ENCODE assay signal across 17 cellular contexts in the genomic region with DNA sequence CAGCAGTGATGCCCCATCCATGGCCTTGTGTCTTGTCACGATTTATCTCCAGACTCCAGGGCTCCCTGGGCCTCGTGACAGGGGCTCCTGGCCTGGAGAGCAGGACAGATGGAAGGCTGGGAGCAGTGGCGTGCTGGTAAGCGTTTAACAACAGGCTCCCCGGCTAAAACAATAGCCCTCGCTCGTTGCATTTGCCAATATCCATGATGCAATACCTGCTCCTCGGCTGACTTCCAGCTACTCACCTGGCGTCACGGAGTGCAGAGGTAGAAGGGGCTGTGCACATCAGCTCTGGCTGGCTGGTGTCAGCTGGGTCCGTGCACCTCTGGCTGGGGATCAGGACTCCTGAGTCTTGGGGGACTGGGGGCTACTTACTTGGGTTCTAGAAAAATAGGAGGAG. TPM values are rescaled to one million over a fixed set of nuclear protein-coding genes. Genes with fewer than 3 reads are reported as not detected.
DNase-seq lines count a peak whose midpoint lies in the region; ATAC-seq and TF ChIP-seq lines count a peak whose summit lies in the region.
"Had no signal": no experiment of that assay in that cellular context is flagged by ENCODE, and none has a peak within 500 bp of the region (broad histone marks: within the 10 kb centered on the region; RNA-seq: fewer than 3 reads in every experiment).

No MANE protein-coding gene starts in this region.

- CTCF ChIA-PET in Panc1 (lab: Charles Lee) = no interaction called here

- H3K27me3 ChIP-seq in Panc1 (ENCODE audit: control insufficient read depth, insufficient read depth, low read length) = no peaks in the 10 kb centered on the region; the same call in 1 of the 2 replicates
- peaks cover 15% of the 10 kb centered on the region for H3K27me3 ChIP-seq in iPS-15b (ENCODE audit: control insufficient read depth, insufficient read depth, low read length)
- H3K27me3 ChIP-seq in transverse colon = peaks cover 69% of the 10 kb centered on the region

- POLR2A ChIA-PET in Panc1 (lab: Charles Lee) = no interaction called here

- H3K4me1 ChIP-seq in Panc1 (ENCODE audit: control insufficient read depth, insufficient read depth, low read length) (no peaks in the 10 kb centered on the region), iPS-15b (ENCODE audit: control insufficient read depth, insufficient read depth, low read length) (peaks cover 3% of the 10 kb centered on the region), transverse colon (peaks cover 0 to 33% (median 24%) of the 10 kb centered on the region in 4 donors)
- H3K4me1 ChIP-seq: psoas muscle had no signal

- peak overlapping the region; percentile 24 for H3K9ac ChIP-seq in iPS-15b (ENCODE audit: low read depth, low read length)

- WGBS in transverse colon (ENCODE audit: low coverage in 1 of 2), 2 donors = 30% methylated on average over 11 of the region's 11 CpGs; no CpG with 5 or more reads in 1 of the 2 donors

- no TSS peak for BruUV-seq in Panc1 (replicated peaks; lab: Mats Ljungman, UMichigan)

- TF ChIP-seq EP300 in transverse colon (IDR thresholded peaks at IDR 0.05; ENCODE audit: low read depth) = no peak

- in situ Hi-C loops in Panc1 (cut with HindIII; ENCODE audit: low pct_unique_long_range_greater_than_20kb, low sequenced_read_pairs) (no loop called here), transverse colon (cut with MboI; ENCODE audit: low pct_ligation_motif_present in 1 of 4, low pct_unique_long_range_greater_than_20kb in 1 of 4, low sequenced_read_pairs in 3 of 4) (loop anchor here in 1 of 4 donors (25.0 kb wide), 1 partner anchor 99 kb away; the partner anchor contains the start of gene ZNF213)

- TF ChIP-seq CTCF in Panc1 (IDR thresholded peaks at IDR 0.05) = no peak
- no peak for TF ChIP-seq CTCF in transverse colon (IDR thresholded peaks at IDR 0.05)

- intact Hi-C loops in Panc1 (cut with micrococcal nuclease; ENCODE audit: unreplicated experiment) (no loop called here), transverse colon (cut with DNase I; ENCODE audit: low total_unique reads) (no loop called here)

- ATAC-seq in Panc1 = peak; percentile 47; the same call in 1 of the 2 replicates
- ATAC-seq: psoas muscle had no signal

- H3K27ac ChIP-seq in Panc1 (ENCODE audit: low read length) = no peak overlapping the region
- peak overlapping the region; percentile 62 to 79 (median 74) for H3K27ac ChIP-seq in transverse colon
- H3K27ac ChIP-seq: psoas muscle, tibial nerve had no signal

- DNase-seq in NCI-H510A treated with DMSO at 0.1 percent for 48 hours (lab: John Stamatoyannopoulos, UW) (peak; percentile 15), NCI-H510A (lab: John Stamatoyannopoulos, UW) (no peak), Panc1 (ENCODE audit: low read depth, low spot score) (no peak), transverse colon (peak; percentile 79), cortex of kidney (lab: John Stamatoyannopoulos, UW) (no peak), HUDEP-2 (lab: John Stamatoyannopoulos, UW; ENCODE audit: unreplicated experiment in 76 of 76) (no peak), anterior cingulate cortex (lab: John Stamatoyannopoulos, UW) (no peak)
- DNase-seq: activated naive CD4-positive, alpha-beta T cell treated with anti-CD3 and anti-CD28 coated beads, Interleukin-2, amount 50 U/mL, for 16 hours; COR-L47; erythroblast; hippocampal formation; Kasumi-1; mesenchymal stem cell; NCI-H1930; psoas muscle had no signal

- H3K4me3 ChIP-seq in Panc1 (ENCODE audit: low read depth in 2 of 2, low read length in 2 of 2) (no peak overlapping the region), iPS-15b (ENCODE audit: low read depth, low read length) (no peak overlapping the region), transverse colon (no peak overlapping the region)
- H3K4me3 ChIP-seq: psoas muscle, tibial nerve had no signal

- H3K9me3 ChIP-seq in Panc1 (ENCODE audit: control insufficient read depth, insufficient read depth, low read depth, low read length) (no peaks in the 10 kb centered on the region), iPS-15b (ENCODE audit: control insufficient read depth, insufficient read depth, low read length) (no peaks in the 10 kb centered on the region), transverse colon (no peaks in the 10 kb centered on the region)
- H3K9me3 ChIP-seq: psoas muscle, tibial nerve had no signal

- H3K36me3 ChIP-seq in Panc1 (ENCODE audit: control insufficient read depth, insufficient read depth, low read length) = peaks cover 3% of the 10 kb centered on the region; the same call in 1 of the 2 replicates
- H3K36me3 ChIP-seq in iPS-15b (ENCODE audit: control insufficient read depth, insufficient read depth, low read length) = no peaks in the 10 kb centered on the region
- H3K36me3 ChIP-seq in transverse colon = no peaks in the 10 kb centered on the region
- H3K36me3 ChIP-seq: tibial nerve had no signal

- no peak for TF ChIP-seq POLR2A in transverse colon (IDR thresholded peaks at IDR 0.05)

RNA-seq across cellular contexts. Expression of gene BICDL2, which starts 1.5 kb away (rescaled TPM):
- total RNA-seq in Panc1 (2021; ENCODE audit: unreplicated experiment) (0.21 TPM), transverse colon (100 to 1,000 TPM; 123 to 357 (median 167) TPM)
- 0.12 TPM for polyA plus RNA-seq in Panc1 (2012; ENCODE audit: insufficient read length)
- total RNA-seq: psoas muscle, tibial nerve had no signal

RNA-seq across cellular contexts. Expression of gene MMP25, which starts 8.1 kb away (rescaled TPM):
- total RNA-seq in Panc1 (2021; ENCODE audit: unreplicated experiment) = 0.67 TPM
- polyA plus RNA-seq in Panc1 (2012; ENCODE audit: insufficient read length) = 2.1 TPM
- 1 to 10 TPM in 3 of 4 donors, not detected in 1; 1.6 to 9.4 (median 1.8) TPM for total RNA-seq in transverse colon

RNA-seq across cellular contexts. Expression of gene THOC6, which starts 14.4 kb away (rescaled TPM):
- total RNA-seq in Panc1 (2021; ENCODE audit: unreplicated experiment) (56.7 TPM), transverse colon (10 to 100 TPM; 10.1 to 42.8 (median 17.6) TPM)
- polyA plus RNA-seq in Panc1 (2012; ENCODE audit: insufficient read length) = 65.2 TPM

RNA-seq across cellular contexts. Expression of gene HCFC1R1, which starts 14.5 kb away (rescaled TPM):
- total RNA-seq in Panc1 (2021; ENCODE audit: unreplicated experiment) = 67.3 TPM
- 179 TPM for polyA plus RNA-seq in Panc1 (2012; ENCODE audit: insufficient read length)
- 10 to 100 TPM in 2 of 4 donors, 1 to 10 TPM in 2; 4.4 to 35.4 (median 17.5) TPM for total RNA-seq in transverse colon

RNA-seq across cellular contexts. Expression of gene TNFRSF12A, which starts 18.1 kb away (rescaled TPM):
- total RNA-seq in Panc1 (2021; ENCODE audit: unreplicated experiment) (156 TPM), transverse colon (10 to 100 TPM; 13.3 to 50.5 (median 19.9) TPM)
- polyA plus RNA-seq in Panc1 (2012; ENCODE audit: insufficient read length) = 172 TPM

Comparison
In these comparisons a context has a peak if more than half of its experiments do, and no peak if none do; other contexts are left out.
1. DNase-seq: peak in NCI-H510A treated with DMSO at 0.1 percent for 48 hours (single experiment) and transverse colon (single experiment); none in NCI-H510A (single experiment), Panc1 (single experiment), cortex of kidney (single experiment), HUDEP-2 (0 of 76) and anterior cingulate cortex (0 of 58).
2. RNA of gene BICDL2, which starts 1.5 kb away (total RNA-seq): 123 to 357 TPM in transverse colon; 0.21 TPM in Panc1 (single experiment); every median in the first group is over 100 times any median in the second.